ENCODE assay signal across 18 cellular contexts in the genomic region with DNA sequence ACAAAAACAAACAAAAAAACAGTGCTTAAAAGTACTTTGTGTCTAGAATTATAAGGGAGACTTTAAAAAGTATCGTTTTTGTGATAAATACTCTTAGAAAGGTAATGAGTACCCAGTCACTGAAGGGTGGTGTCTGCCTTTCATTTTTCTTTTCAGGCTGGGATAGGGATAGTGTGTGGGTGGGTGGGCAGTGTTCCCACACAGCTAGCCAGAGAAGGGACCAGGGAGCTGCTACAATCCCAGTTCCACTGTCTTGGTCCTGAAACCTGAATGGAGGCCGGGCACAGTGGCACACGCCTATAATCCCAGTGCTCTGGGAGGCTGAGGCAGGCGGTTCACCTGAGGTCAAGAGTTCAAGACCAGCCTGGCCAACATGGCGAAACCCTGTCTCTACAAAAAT. TPM values are rescaled to one million over a fixed set of nuclear protein-coding genes. Genes with fewer than 3 reads are reported as not detected.
DNase-seq lines count a peak whose midpoint lies in the region; TF ChIP-seq lines count a peak whose summit lies in the region.
"Had no signal": no experiment of that assay in that cellular context is flagged by ENCODE, and none has a peak within 500 bp of the region (broad histone marks: within the 10 kb centered on the region; RNA-seq: fewer than 3 reads in every experiment).

No MANE protein-coding gene starts in this region.

- H3K27me3 Mint-ChIP-seq in activated naive CD4-positive, alpha-beta T cell treated with anti-CD3 and anti-CD28 coated beads, Interleukin-2, amount 50 U/mL, for 24 hours: no peaks in the 10 kb centered on the region
- H3K27me3 Mint-ChIP-seq in activated T-helper 2 cell treated with anti-CD3 and anti-CD28 coated beads, Interferon-gamma antibody, Interleukin-2, Interleukin-4, amounts not matched to agents 10 μg/mL and 5 μg/mL and 100 μg/mL, durations not matched to agents 14 hours and 24 hours and 36 hours (ENCODE audit: low read depth): no peaks in the 10 kb centered on the region
- H3K27me3 Mint-ChIP-seq in mesothelial cell of epicardium (ENCODE audit: low read depth): no peaks in the 10 kb centered on the region
- H3K27me3 Mint-ChIP-seq: stimulated activated naive CD8-positive, alpha-beta T cell treated with anti-CD3 and anti-CD28 coated beads, Interleukin-15, amount 100 ng/mL, for 72 hours had no signal

- no peak for TF ChIP-seq EP300 in tibial nerve (IDR thresholded peaks at IDR 0.05)
- no peak for TF ChIP-seq EP300 in SK-N-SH (IDR thresholded peaks at IDR 0.05; ENCODE audit: borderline replicate concordance in 1 of 2, low read depth in 1 of 2, low read length in 1 of 2)

- 73 to 83% methylated on average over 5 of the region's 5 CpGs for WGBS in tibial nerve, 2 donors
- 94% methylated on average over 5 of the region's 5 CpGs for WGBS in SK-N-SH (ENCODE audit: low lambda C conversion rate)

- H3K27ac ChIP-seq in tibial nerve: peak overlapping the region in 3 of 4 donors; percentile 10 to 90 (median 87)
- no peak overlapping the region for H3K27ac ChIP-seq in SK-N-SH (ENCODE audit: low read depth in 2 of 2, low read length in 1 of 2)
- H3K27ac ChIP-seq: HL-60 had no signal

- DNase-seq in activated naive CD4-positive, alpha-beta T cell treated with anti-CD3 and anti-CD28 coated beads, Interleukin-2, amount 50 U/mL, for 16 hours: no peak
- no peak for DNase-seq in activated T-helper 2 cell treated with anti-CD3 and anti-CD28 coated beads, Interferon-gamma antibody, Interleukin-2, Interleukin-4, amounts not matched to agents 10 μg/mL and 5 μg/mL and 100 μg/mL, durations not matched to agents 14 hours and 24 hours and 36 hours (ENCODE audit: low spot score)
- DNase-seq in mesothelial cell of epicardium (ENCODE audit: low spot score in 2 of 2, unreplicated experiment in 2 of 2): no peak
- no peak for DNase-seq in tibial nerve (ENCODE audit: low spot score in 2 of 2)
- no peak for DNase-seq in Kasumi-1 (lab: John Stamatoyannopoulos, UW)
- no peak for DNase-seq in cerebellar cortex (ENCODE audit: low spot score)
- no peak for DNase-seq in SK-N-SH
- DNase-seq: activated naive CD4-positive, alpha-beta T cell treated with anti-CD3 and anti-CD28 coated beads for 36 hours; Caco-2; effector memory CD4-positive, alpha-beta T cell; KG1; NCI-H1092 treated with DMSO at 0.1 percent for 48 hours; posterior cingulate gyrus; stimulated activated naive CD8-positive, alpha-beta T cell treated with anti-CD3 and anti-CD28 coated beads, Interleukin-15, amount 100 ng/mL, for 72 hours; SW 1271 had no signal

- peak overlapping the region; percentile 62 for H3K4me3 Mint-ChIP-seq in activated naive CD4-positive, alpha-beta T cell treated with anti-CD3 and anti-CD28 coated beads, Interleukin-2, amount 50 U/mL, for 24 hours
- peak overlapping the region; percentile 93 for H3K4me3 Mint-ChIP-seq in activated T-helper 2 cell treated with anti-CD3 and anti-CD28 coated beads, Interferon-gamma antibody, Interleukin-2, Interleukin-4, amounts not matched to agents 10 μg/mL and 5 μg/mL and 100 μg/mL, durations not matched to agents 14 hours and 24 hours and 36 hours (ENCODE audit: low read depth)
- peak overlapping the region; percentile 90 for H3K4me3 Mint-ChIP-seq in mesothelial cell of epicardium

- H4K20me1 ChIP-seq in SK-N-SH (ENCODE audit: insufficient read depth): no peaks in the 10 kb centered on the region

- H3K27ac Mint-ChIP-seq in activated naive CD4-positive, alpha-beta T cell treated with anti-CD3 and anti-CD28 coated beads, Interleukin-2, amount 50 U/mL, for 24 hours: no peak overlapping the region
- H3K27ac Mint-ChIP-seq in activated T-helper 2 cell treated with anti-CD3 and anti-CD28 coated beads, Interferon-gamma antibody, Interleukin-2, Interleukin-4, amounts not matched to agents 10 μg/mL and 5 μg/mL and 100 μg/mL, durations not matched to agents 14 hours and 24 hours and 36 hours: no peak overlapping the region
- H3K27ac Mint-ChIP-seq in mesothelial cell of epicardium: no peak overlapping the region
- H3K27ac Mint-ChIP-seq: activated naive CD4-positive, alpha-beta T cell treated with anti-CD3 and anti-CD28 coated beads for 36 hours; stimulated activated naive CD8-positive, alpha-beta T cell treated with anti-CD3 and anti-CD28 coated beads, Interleukin-15, amount 100 ng/mL, for 72 hours had no signal

- POLR2A ChIA-PET in SK-N-SH (lab: Yijun Ruan, JAX): no interaction called here

- CTCF ChIA-PET in SK-N-SH (lab: Yijun Ruan, JAX): no interaction called here

- H3K4me1 ChIP-seq in tibial nerve: peaks cover 0 to 35% (median 0%) of the 10 kb centered on the region in 4 donors
- peaks cover 4 to 10% of the 10 kb centered on the region in 2 experiments; a peak in 2 of 4 replicates for H3K4me1 ChIP-seq in SK-N-SH (ENCODE audit: control insufficient read depth in 1 of 2, insufficient read depth in 2 of 2, low read depth in 1 of 2, low read length in 1 of 2)
- H3K4me1 ChIP-seq: Caco-2 had no signal

- TF ChIP-seq RAD21 in SK-N-SH (IDR thresholded peaks at IDR 0.05; ENCODE audit: low read length): no peak

- H3K36me3 Mint-ChIP-seq in activated naive CD4-positive, alpha-beta T cell treated with anti-CD3 and anti-CD28 coated beads, Interleukin-2, amount 50 U/mL, for 24 hours: peaks cover 2% of the 10 kb centered on the region
- peaks cover 3% of the 10 kb centered on the region for H3K36me3 Mint-ChIP-seq in activated T-helper 2 cell treated with anti-CD3 and anti-CD28 coated beads, Interferon-gamma antibody, Interleukin-2, Interleukin-4, amounts not matched to agents 10 μg/mL and 5 μg/mL and 100 μg/mL, durations not matched to agents 14 hours and 24 hours and 36 hours (ENCODE audit: low read depth)
- H3K36me3 Mint-ChIP-seq in mesothelial cell of epicardium: no peaks in the 10 kb centered on the region

- H3K4me3 ChIP-seq in tibial nerve (no peak overlapping the region), SK-N-SH (ENCODE audit: low read depth in 2 of 2, low read length in 1 of 2) (no peak overlapping the region)
- H3K4me3 ChIP-seq: GM12878 had no signal

- H3K27me3 ChIP-seq in tibial nerve: no peaks in the 10 kb centered on the region
- H3K27me3 ChIP-seq in SK-N-SH (ENCODE audit: insufficient read depth): no peaks in the 10 kb centered on the region

- intact Hi-C loops in activated T-helper 2 cell treated with anti-CD3 and anti-CD28 coated beads, Interferon-gamma antibody, Interleukin-2, Interleukin-4, amounts not matched to agents 10 μg/mL and 5 μg/mL and 100 μg/mL, durations not matched to agents 14 hours and 24 hours and 36 hours (cut with micrococcal nuclease): no loop called here

- peaks cover 37% of the 10 kb centered on the region for H3K79me2 ChIP-seq in SK-N-SH (ENCODE audit: insufficient read depth)

- H3K9me3 Mint-ChIP-seq in activated naive CD4-positive, alpha-beta T cell treated with anti-CD3 and anti-CD28 coated beads, Interleukin-2, amount 50 U/mL, for 24 hours: no peaks in the 10 kb centered on the region
- no peaks in the 10 kb centered on the region for H3K9me3 Mint-ChIP-seq in activated T-helper 2 cell treated with anti-CD3 and anti-CD28 coated beads, Interferon-gamma antibody, Interleukin-2, Interleukin-4, amounts not matched to agents 10 μg/mL and 5 μg/mL and 100 μg/mL, durations not matched to agents 14 hours and 24 hours and 36 hours
- no peaks in the 10 kb centered on the region for H3K9me3 Mint-ChIP-seq in mesothelial cell of epicardium
- H3K9me3 Mint-ChIP-seq: activated naive CD4-positive, alpha-beta T cell treated with anti-CD3 and anti-CD28 coated beads for 36 hours; stimulated activated naive CD8-positive, alpha-beta T cell treated with anti-CD3 and anti-CD28 coated beads, Interleukin-15, amount 100 ng/mL, for 72 hours had no signal

- peaks cover 19% of the 10 kb centered on the region for H3K4me1 Mint-ChIP-seq in activated naive CD4-positive, alpha-beta T cell treated with anti-CD3 and anti-CD28 coated beads, Interleukin-2, amount 50 U/mL, for 24 hours
- H3K4me1 Mint-ChIP-seq in activated T-helper 2 cell treated with anti-CD3 and anti-CD28 coated beads, Interferon-gamma antibody, Interleukin-2, Interleukin-4, amounts not matched to agents 10 μg/mL and 5 μg/mL and 100 μg/mL, durations not matched to agents 14 hours and 24 hours and 36 hours (ENCODE audit: low read depth): peaks cover 21% of the 10 kb centered on the region
- H3K4me1 Mint-ChIP-seq in mesothelial cell of epicardium: peaks cover 17% of the 10 kb centered on the region

- no peaks in the 10 kb centered on the region for H3K9me2 ChIP-seq in SK-N-SH

- H3K4me2 ChIP-seq in SK-N-SH: no peak overlapping the region

- H2AFZ ChIP-seq in SK-N-SH (ENCODE audit: low read depth): no peak overlapping the region

- no peak overlapping the region for H3K9ac ChIP-seq in SK-N-SH

- peaks cover 10% of the 10 kb centered on the region for H3F3A ChIP-seq in SK-N-SH (replicated peaks; ENCODE audit: insufficient read depth)

- TF ChIP-seq CTCF in mesothelial cell of epicardium (IDR thresholded peaks at IDR 0.05; ENCODE audit: unreplicated experiment) (no peak), tibial nerve (IDR thresholded peaks at IDR 0.05) (no peak), SK-N-SH (IDR thresholded peaks at IDR 0.05) (no peak)

- H3K36me3 ChIP-seq in tibial nerve: no peaks in the 10 kb centered on the region
- H3K36me3 ChIP-seq in SK-N-SH (replicated peaks in 1 of 2; ENCODE audit: control insufficient read depth in 1 of 2, insufficient read depth in 2 of 2, low read length in 1 of 2): no peaks in the 10 kb centered on the region

- TF ChIP-seq POLR2A in tibial nerve (IDR thresholded peaks at IDR 0.05): no peak

- H3K9me3 ChIP-seq in tibial nerve: no peaks in the 10 kb centered on the region
- H3K9me3 ChIP-seq in SK-N-SH: no peaks in the 10 kb centered on the region
- H3K9me3 ChIP-seq: Caco-2 had no signal

RNA-seq across cellular contexts. Expression of a gene that starts 2.1 kb away (rescaled TPM):
- 20.1 and 22.0 TPM in 2 replicates for total RNA-seq in activated T-helper 2 cell treated with anti-CD3 and anti-CD28 coated beads, Interferon-gamma antibody, Interleukin-2, Interleukin-4, amounts not matched to agents 10 μg/mL and 5 μg/mL and 100 μg/mL, durations not matched to agents 14 hours and 24 hours and 36 hours
- 26.8 to 30.3 TPM (median 29.0 TPM) in 3 replicates for total RNA-seq in mesothelial cell of epicardium
- total RNA-seq in tibial nerve: 10 to 100 TPM; 27.8 to 42.0 (median 32.1) TPM
- polyA plus RNA-seq in SK-N-SH (2012; rRNA removed): 5.5 and 5.7 TPM in 2 replicates
- polyA plus RNA-seq in SK-N-SH (2012; cell fraction: cytosol; rRNA removed): 2.8 and 3.5 TPM in 2 replicates
- 22.6 and 33.3 TPM in 2 replicates for polyA plus RNA-seq in SK-N-SH (2012; cell fraction: nucleus; rRNA removed)

Comparison
In these comparisons a context has a peak if more than half of its experiments do, and no peak if none do; other contexts are left out.
1. H3K27ac ChIP-seq: peak in tibial nerve (3 of 4); none in SK-N-SH (0 of 2).
2. Peak in every context shown above with its lines, with median percentiles within 50 percentile points of each other: H3K4me3 Mint-ChIP-seq.